In the genomic region with DNA sequence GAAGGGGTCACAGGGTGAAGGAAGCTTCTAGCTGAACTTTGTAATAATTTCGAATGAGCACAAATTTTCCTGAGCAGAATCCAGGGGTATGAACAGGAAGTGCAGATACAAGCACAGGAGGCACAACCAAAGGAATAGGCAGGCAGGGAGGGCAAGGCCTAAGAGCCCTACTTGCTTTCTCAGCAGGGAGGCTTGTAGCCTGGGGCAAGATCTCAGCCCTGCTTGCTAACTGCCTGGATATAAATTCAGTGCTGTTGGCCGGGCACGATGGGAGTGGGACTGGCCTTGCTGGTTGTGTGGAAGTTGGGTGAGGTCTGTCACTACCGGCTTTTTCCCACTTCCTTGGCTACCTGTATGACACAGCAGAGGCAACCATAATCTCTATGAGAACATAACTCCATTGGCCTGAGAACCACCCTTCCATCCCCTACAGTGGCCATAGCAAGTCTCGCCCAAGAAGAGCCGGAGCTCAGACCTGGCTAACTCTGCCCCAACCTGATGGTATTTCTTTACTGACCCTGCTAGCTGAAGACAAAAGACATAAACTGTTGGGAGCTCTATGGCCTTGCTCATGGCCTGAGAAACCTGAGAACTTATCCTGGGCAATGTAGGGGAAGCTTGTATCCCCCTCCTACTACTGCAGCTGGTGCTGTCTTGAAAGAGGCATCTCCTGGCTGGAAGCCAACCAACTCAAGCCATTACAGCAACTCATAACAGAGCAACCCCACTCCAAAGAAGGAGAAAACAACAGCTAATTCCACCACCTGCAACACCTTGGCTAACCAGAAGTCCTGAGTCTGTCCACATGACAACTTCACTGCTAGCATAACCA, we compare ENCODE assay signal across 1 cellular context.
TF ChIP-seq lines count a peak whose summit lies in the region.

No MANE protein-coding gene starts in this region.

TF ChIP-seq in K562, 482 proteins besides CTCF, POLR2A, EP300 and RAD21:
- TF ChIP-seq SIN3A (IDR thresholded peaks at IDR 0.05; ENCODE audit: borderline replicate concordance in 2 of 2, control insufficient read depth in 1 of 2, low read depth in 2 of 2, low read length in 2 of 2) (no peak), ZNF57 (CRISPR knock-in tag; IDR thresholded peaks at IDR 0.05) (no peak), DPF2 (IDR thresholded peaks at IDR 0.05) (no peak), NFIC (IDR thresholded peaks at IDR 0.05) (peak; percentile 28; the same call in 1 of the 2 replicates)
TF ChIP-seq in K562: peak in this region for 1.
